Comparison of ENCODE assay signal across 11 cellular contexts in the genomic region with DNA sequence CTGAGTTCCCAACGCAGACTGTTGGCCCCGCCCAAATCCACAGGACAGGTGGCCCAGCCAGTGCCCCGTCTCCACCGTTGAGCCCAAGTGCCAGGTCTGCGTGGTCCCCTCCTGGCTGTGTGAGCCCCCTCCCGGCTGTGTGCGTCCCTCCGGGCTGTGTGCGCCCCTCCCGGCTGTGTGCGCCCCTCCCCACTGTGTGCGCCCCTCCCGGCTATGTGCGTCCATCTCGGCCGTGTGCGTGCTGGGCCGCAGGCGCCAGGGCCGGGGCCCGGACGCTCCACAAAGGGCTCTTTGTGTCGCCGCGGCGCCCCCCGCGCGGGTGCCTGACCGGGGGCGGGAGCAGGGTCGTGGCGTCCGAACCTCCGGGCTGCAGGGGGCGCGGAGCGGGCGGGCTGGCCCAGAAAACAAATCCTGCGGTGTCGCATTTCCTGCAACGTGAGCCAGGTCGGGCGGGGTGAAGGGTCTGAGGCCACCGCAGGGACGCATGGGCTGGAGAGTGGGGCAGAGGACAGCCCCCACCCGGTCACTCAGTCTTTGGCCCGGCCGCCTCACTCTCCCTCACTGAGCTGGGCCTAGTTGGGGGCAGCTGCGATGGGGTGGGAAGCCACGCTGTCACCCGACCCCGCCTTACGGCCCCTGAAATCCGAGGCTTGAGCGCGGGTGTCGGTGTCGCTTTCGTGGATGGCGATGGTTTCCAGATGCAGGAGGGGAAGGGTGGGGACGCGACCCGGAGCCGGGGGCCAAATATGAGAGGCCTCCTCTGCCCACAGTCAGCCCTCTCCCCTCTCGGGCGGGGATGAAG. TPM values are rescaled to one million over a fixed set of nuclear protein-coding genes. Genes with fewer than 3 reads are reported as not detected.
DNase-seq lines count a peak whose midpoint lies in the region; ATAC-seq and TF ChIP-seq lines count a peak whose summit lies in the region.
"Had no signal": no experiment of that assay in that cellular context is flagged by ENCODE, and none has a peak within 500 bp of the region (broad histone marks: within the 10 kb centered on the region; RNA-seq: fewer than 3 reads in every experiment).

No MANE protein-coding gene starts in this region.

- H3K27me3 ChIP-seq in mammary epithelial cell (ENCODE audit: insufficient read depth, low read length), result peaks cover 23% of the 10 kb centered on the region
- H3K27me3 ChIP-seq in naive thymus-derived CD4-positive, alpha-beta T cell (ENCODE audit: control insufficient read depth in 2 of 2, insufficient read depth in 2 of 2, low read length in 2 of 2), result peaks cover 4 to 9% of the 10 kb centered on the region in 2 donors

- no peaks in the 10 kb centered on the region for H4K20me1 ChIP-seq in mammary epithelial cell (ENCODE audit: insufficient read depth, low read length)

- H3K79me2 ChIP-seq in mammary epithelial cell (ENCODE audit: insufficient read depth, low read length), result no peaks in the 10 kb centered on the region

- H3K9me3 ChIP-seq in mammary epithelial cell (replicated peaks; ENCODE audit: insufficient read depth, low read length), result no peaks in the 10 kb centered on the region
- no peaks in the 10 kb centered on the region for H3K9me3 ChIP-seq in naive thymus-derived CD4-positive, alpha-beta T cell (ENCODE audit: control insufficient read depth in 2 of 3, low read length in 3 of 3)
- H3K9me3 ChIP-seq: vagina had no signal

- H3K27ac Mint-ChIP-seq in IgD-negative memory B cell, result no peak overlapping the region
- H3K27ac Mint-ChIP-seq in naive thymus-derived CD4-positive, alpha-beta T cell, result no peak overlapping the region
- H3K27ac Mint-ChIP-seq: T-helper 1 cell treated with Interleukin-12 subunit alpha and Interleukin-12 subunit beta and Interleukin-4 antibody, amounts not matched to agents 30 μg/mL and 1 μg/mL, for 36 hours had no signal

- 22% methylated on average over 20 of the region's 67 CpGs for WGBS in mammary epithelial cell (ENCODE audit: low coverage, missing lambda C conversion rate)

- in situ Hi-C loops in mammary epithelial cell (cut with MboI; ENCODE audit: low sequenced_read_pairs in 2 of 2), result no loop called here

- H3K36me3 ChIP-seq in mammary epithelial cell (ENCODE audit: insufficient read depth, low read length), result no peaks in the 10 kb centered on the region
- H3K36me3 ChIP-seq in naive thymus-derived CD4-positive, alpha-beta T cell (ENCODE audit: control insufficient read depth in 2 of 3, insufficient read depth in 3 of 3, low read length in 3 of 3), result no peaks in the 10 kb centered on the region
- H3K36me3 ChIP-seq: vagina had no signal

- no peak overlapping the region for H3K9ac ChIP-seq in mammary epithelial cell (ENCODE audit: insufficient read depth, low read length)

- BruUV-seq in mammary epithelial cell (replicated peaks; lab: Mats Ljungman, UMichigan), result no TSS peak

- H3K9me3 Mint-ChIP-seq in IgD-negative memory B cell, result peaks cover 0 to 2% (median 0%) of the 10 kb centered on the region in 3 donors
- H3K9me3 Mint-ChIP-seq in naive thymus-derived CD4-positive, alpha-beta T cell, result no peaks in the 10 kb centered on the region
- H3K9me3 Mint-ChIP-seq: T-helper 1 cell treated with Interleukin-12 subunit alpha and Interleukin-12 subunit beta and Interleukin-4 antibody, amounts not matched to agents 30 μg/mL and 1 μg/mL, for 36 hours had no signal

- no peak overlapping the region for H2AFZ ChIP-seq in mammary epithelial cell (ENCODE audit: low read depth, low read length)

- H3K27me3 Mint-ChIP-seq in IgD-negative memory B cell, result peaks cover 28% of the 10 kb centered on the region
- peaks cover 24 to 62% (median 27%) of the 10 kb centered on the region in 5 donors for H3K27me3 Mint-ChIP-seq in naive thymus-derived CD4-positive, alpha-beta T cell

- peak overlapping the region; percentile 50 to 81 (median 76) for H3K4me3 Mint-ChIP-seq in IgD-negative memory B cell
- peak overlapping the region; percentile 35 to 79 (median 66) for H3K4me3 Mint-ChIP-seq in naive thymus-derived CD4-positive, alpha-beta T cell
- H3K4me3 Mint-ChIP-seq: T-helper 1 cell treated with Interleukin-12 subunit alpha and Interleukin-12 subunit beta and Interleukin-4 antibody, amounts not matched to agents 30 μg/mL and 1 μg/mL, for 36 hours had no signal

- peak overlapping the region; percentile 36 for H3K4me2 ChIP-seq in mammary epithelial cell (ENCODE audit: insufficient read depth, low read depth, low read length)

- CTCF ChIA-PET in mammary epithelial cell (lab: Charles Lee; ENCODE audit: low non-redundant PET), result no interaction called here
- CTCF ChIA-PET in naive thymus-derived CD4-positive, alpha-beta T cell (lab: Charles Lee), result interaction anchor here (1.8 kb wide), 1 partner anchor 13 kb away, joined by 5 read pairs; no protein-coding TSS in a partner anchor

- TF ChIP-seq CTCF in mammary epithelial cell (conservative IDR thresholded peaks at IDR 0.05 in 1 of 2, IDR thresholded peaks at IDR 0.05 in 1 of 2; ENCODE audit: extremely low read depth in 1 of 2, insufficient read depth in 1 of 2, low read depth in 1 of 2, low read length in 2 of 2), result no peak

- H3K27ac ChIP-seq in mammary epithelial cell (ENCODE audit: insufficient read depth, low read depth, low read length), result no peak overlapping the region
- no peak overlapping the region for H3K27ac ChIP-seq in naive thymus-derived CD4-positive, alpha-beta T cell (ENCODE audit: low read depth, low read length)
- H3K27ac ChIP-seq: vagina had no signal

- intact Hi-C loops in mammary epithelial cell (cut with micrococcal nuclease), result loop anchor here (5.0 kb wide), 1 partner anchor 75 kb away; no protein-coding TSS in a partner anchor
- intact Hi-C loops in naive thymus-derived CD4-positive, alpha-beta T cell (cut with micrococcal nuclease), result loop anchor here in 1 of 2 donors (5.0 kb wide), 1 partner anchor 40 kb away; no protein-coding TSS in a partner anchor

- H3K4me3 ChIP-seq in mammary epithelial cell (replicated peaks in 1 of 3; ENCODE audit: insufficient read depth in 1 of 3, low read depth in 2 of 3, low read length in 3 of 3), result no peak overlapping the region
- peak overlapping the region; percentile 24 for H3K4me3 ChIP-seq in naive thymus-derived CD4-positive, alpha-beta T cell (ENCODE audit: low read length)

- dilution Hi-C loops in mammary epithelial cell (cut with HindIII; ENCODE audit: low sequenced_read_pairs), result no loop called here

- peak; percentile 68 for DNase-seq in DMS79 (lab: John Stamatoyannopoulos, UW)
- DNase-seq in mammary epithelial cell, result no peak
- DNase-seq in naive thymus-derived CD4-positive, alpha-beta T cell, result no peak
- no peak for DNase-seq in GF-D8 (lab: John Stamatoyannopoulos, UW)
- no peak for DNase-seq in C1 segment of cervical spinal cord (lab: John Stamatoyannopoulos, UW)
- DNase-seq: stimulated activated CD4-positive, alpha-beta T cell treated with anti-CD3 and anti-CD28 coated beads, Interleukin-2, amount 100 ng/mL, for 24 hours had no signal

- peaks cover 3 to 5% (median 4%) of the 10 kb centered on the region in 3 donors for H3K4me1 Mint-ChIP-seq in IgD-negative memory B cell
- H3K4me1 Mint-ChIP-seq in naive thymus-derived CD4-positive, alpha-beta T cell, result peaks cover 13 to 30% (median 18%) of the 10 kb centered on the region in 7 donors

- no peaks in the 10 kb centered on the region for H3K36me3 Mint-ChIP-seq in IgD-negative memory B cell
- peaks cover 0 to 4% (median 0%) of the 10 kb centered on the region in 5 donors for H3K36me3 Mint-ChIP-seq in naive thymus-derived CD4-positive, alpha-beta T cell

- POLR2A ChIA-PET in naive thymus-derived CD4-positive, alpha-beta T cell (lab: Charles Lee), result interaction anchor here (0.6 to 12.7 kb wide), 3 partner anchors 16 to 38 kb away, joined by 3 to 165 read pairs (median 3); a partner anchor contains a TSS

- H3K4me1 ChIP-seq in mammary epithelial cell (ENCODE audit: insufficient read depth, low read length), result no peaks in the 10 kb centered on the region
- H3K4me1 ChIP-seq in naive thymus-derived CD4-positive, alpha-beta T cell (ENCODE audit: control insufficient read depth in 2 of 2, insufficient read depth in 2 of 2, low read length in 2 of 2), result peaks cover 4 to 19% of the 10 kb centered on the region in 2 donors

- ATAC-seq in naive thymus-derived CD4-positive, alpha-beta T cell, result no peak
- ATAC-seq in HG02610 (IDR thresholded peaks at IDR 0.05; ENCODE audit: unreplicated experiment), result no peak
- ATAC-seq in GM21576 (IDR thresholded peaks at IDR 0.05; ENCODE audit: unreplicated experiment), result no peak

RNA-seq across cellular contexts. Expression of a gene that starts 18.8 kb away (rescaled TPM):
- polyA plus RNA-seq in IgD-negative memory B cell (2.3 TPM), mammary epithelial cell (21.0 TPM)
- total RNA-seq in mammary epithelial cell, result 10 to 100 TPM in 1 of 2 donors, 1 to 10 TPM in 1; 6.7 to 60.9 TPM
- polyA minus RNA-seq in mammary epithelial cell, result 5.8 TPM
- total RNA-seq in naive thymus-derived CD4-positive, alpha-beta T cell, result 100 to 1,000 TPM; 151 to 352 (median 179) TPM
- polyA plus RNA-seq in naive thymus-derived CD4-positive, alpha-beta T cell, result 10 to 100 TPM; 17.3 to 40.5 TPM

RNA-seq across cellular contexts. Expression of a gene that starts 22.6 kb away (rescaled TPM):
- polyA plus RNA-seq in IgD-negative memory B cell (not detected), mammary epithelial cell (0.27 TPM)
- total RNA-seq in mammary epithelial cell, result 1 to 10 TPM; 2.4 to 2.5 TPM
- polyA minus RNA-seq in mammary epithelial cell, result not detected
- 1 to 10 TPM in 4 of 5 experiments, under 1 TPM in 1; 0.85 to 2.9 (median 2.3) TPM for total RNA-seq in naive thymus-derived CD4-positive, alpha-beta T cell
- under 1 TPM; 0.40 to 0.60 TPM for polyA plus RNA-seq in naive thymus-derived CD4-positive, alpha-beta T cell

RNA-seq across cellular contexts. Expression of a gene that starts 27.5 kb away (rescaled TPM):
- polyA plus RNA-seq in IgD-negative memory B cell (not detected), mammary epithelial cell (29.0 TPM)
- 10 to 100 TPM; 54.3 to 70.8 TPM for total RNA-seq in mammary epithelial cell
- 21.4 TPM for polyA minus RNA-seq in mammary epithelial cell
- total RNA-seq in naive thymus-derived CD4-positive, alpha-beta T cell, result under 1 TPM in 1 of 5 experiments, not detected in 4; 0.56 TPM
- not detected for polyA plus RNA-seq in naive thymus-derived CD4-positive, alpha-beta T cell

RNA-seq across cellular contexts. Expression of a gene that starts 44.2 kb away (rescaled TPM):
- not detected for polyA plus RNA-seq in IgD-negative memory B cell
- 10 to 100 TPM; 19.0 to 88.8 TPM for total RNA-seq in mammary epithelial cell
- polyA plus RNA-seq in mammary epithelial cell, result 25.3 TPM
- 20.3 TPM for polyA minus RNA-seq in mammary epithelial cell
- 10 to 100 TPM in 3 of 5 experiments, 1 to 10 TPM in 2; 2.2 to 15.6 (median 11.7) TPM for total RNA-seq in naive thymus-derived CD4-positive, alpha-beta T cell
- polyA plus RNA-seq in naive thymus-derived CD4-positive, alpha-beta T cell, result 1 to 10 TPM in 1 of 2 donors, not detected in 1; 2.0 TPM

RNA-seq across cellular contexts. Expression of a gene that starts 53.6 kb away (rescaled TPM):
- 3.8 TPM for polyA plus RNA-seq in IgD-negative memory B cell
- 100 to 1,000 TPM in 1 of 2 donors, 10 to 100 TPM in 1; 67.2 to 193 TPM for total RNA-seq in mammary epithelial cell
- 365 TPM for polyA plus RNA-seq in mammary epithelial cell
- polyA minus RNA-seq in mammary epithelial cell, result 208 TPM
- total RNA-seq in naive thymus-derived CD4-positive, alpha-beta T cell, result 10 to 100 TPM in 1 of 5 experiments, 1 to 10 TPM in 4; 2.5 to 75.6 (median 3.4) TPM
- polyA plus RNA-seq in naive thymus-derived CD4-positive, alpha-beta T cell, result 1 to 10 TPM; 4.9 to 6.2 TPM

Comparison
In these comparisons a context has a peak if more than half of its experiments do, and no peak if none do; other contexts are left out.
1. RNA of a gene that starts 27.5 kb away (polyA plus RNA-seq): 29.0 TPM in mammary epithelial cell (single experiment); not detected in IgD-negative memory B cell (single experiment) and not detected in naive thymus-derived CD4-positive, alpha-beta T cell; every median in the first group is over 10 times any median in the second.